In genomic region chr2:206316141-206316540, GRCh38 we compare ENCODE assay signal across 29 cellular contexts.
"Had no signal": no experiment of that assay in that cellular context is flagged by ENCODE, and none has a peak within 500 bp of the region (broad histone marks: within the 10 kb centered on the region; RNA-seq: fewer than 3 reads in every experiment).

No MANE protein-coding gene starts in this region.

- H3K36me3 Mint-ChIP-seq: stimulated activated memory B cell treated with anti-CD40 and anti-IgM and Interleukin-4, amounts not matched to agents 10 μg/mL and 1 μg/mL and 100 μg/mL, for 72 hours had no signal

- H3K4me3 Mint-ChIP-seq: naive thymus-derived CD8-positive, alpha-beta T cell; natural killer cell treated with Interleukin-12 subunit alpha and Interleukin-12 subunit beta and Interleukin-15 and Interleukin-18, amount 100 ng/mL, for 72 hours; neural progenitor cell; stimulated activated memory B cell treated with anti-CD40 and anti-IgM and Interleukin-4, amounts not matched to agents 10 μg/mL and 1 μg/mL and 100 μg/mL, for 72 hours; stimulated activated naive CD8-positive, alpha-beta T cell treated with anti-CD3 and anti-CD28 coated beads, Interleukin-15, amount 100 ng/mL, for 72 hours; type B pancreatic cell had no signal

- H3K4me1 Mint-ChIP-seq: naive thymus-derived CD8-positive, alpha-beta T cell; neural progenitor cell; stimulated activated memory B cell treated with anti-CD40 and anti-IgM and Interleukin-4, amounts not matched to agents 10 μg/mL and 1 μg/mL and 100 μg/mL, for 72 hours; stimulated activated naive CD8-positive, alpha-beta T cell treated with anti-CD3 and anti-CD28 coated beads, Interleukin-15, amount 100 ng/mL, for 72 hours had no signal

- H3K4me3 ChIP-seq: neural progenitor cell, ovary, psoas muscle, right lobe of liver, sigmoid colon, suprapubic skin, testis, tibial artery, transverse colon, upper lobe of right lung, uterus had no signal

- H3K27ac Mint-ChIP-seq: naive thymus-derived CD8-positive, alpha-beta T cell; natural killer cell treated with Interleukin-12 subunit alpha and Interleukin-12 subunit beta and Interleukin-15 and Interleukin-18, amount 100 ng/mL, for 72 hours; neural progenitor cell; progenitor cell of endocrine pancreas; stimulated activated memory B cell treated with anti-CD40 and anti-IgM and Interleukin-4, amounts not matched to agents 10 μg/mL and 1 μg/mL and 100 μg/mL, for 72 hours; stimulated activated naive CD8-positive, alpha-beta T cell treated with anti-CD3 and anti-CD28 coated beads, Interleukin-15, amount 100 ng/mL, for 72 hours; type B pancreatic cell had no signal

- DNase-seq: naive thymus-derived CD8-positive, alpha-beta T cell; occipital lobe; ovary; posterior cingulate gyrus; psoas muscle; right cardiac atrium; right lobe of liver; sigmoid colon; small intestine; stimulated activated CD4-positive, alpha-beta T cell treated with anti-CD3 and anti-CD28 coated beads, Interleukin-15, amount 100 ng/mL, for 24 hours; stimulated activated CD4-positive, alpha-beta T cell treated with anti-CD3 and anti-CD28 coated beads, Interleukin-2, amount 100 ng/mL, for 24 hours; stimulated activated CD4-positive, alpha-beta T cell treated with anti-CD3 and anti-CD28 coated beads, Interleukin-4, amount 100 ng/mL, for 1 hour; stimulated activated CD4-positive, alpha-beta T cell treated with anti-CD3 and anti-CD28 coated beads, Interleukin-4, amount 100 ng/mL, for 4 hours; stimulated activated CD8-positive, alpha-beta memory T cell treated with anti-CD3 and anti-CD28 coated beads, Interleukin-4, amount 100 ng/mL, for 48 hours; stimulated activated naive CD4-positive, alpha-beta T cell; stimulated activated naive CD8-positive, alpha-beta T cell treated with anti-CD3 and anti-CD28 coated beads, Interleukin-15, amount 100 ng/mL, for 72 hours; stimulated activated naive CD8-positive, alpha-beta T cell treated with anti-CD3 and anti-CD28 coated beads, Interleukin-15, Interleukin-2, amounts not matched to agents 100 U/mL and 50 U/mL, for 24 hours; substantia nigra; testis; tibial artery; transverse colon; upper lobe of right lung; uterus had no signal

- H3K27me3 Mint-ChIP-seq: natural killer cell treated with Interleukin-12 subunit alpha and Interleukin-12 subunit beta and Interleukin-15 and Interleukin-18, amount 100 ng/mL, for 72 hours; progenitor cell of endocrine pancreas; stimulated activated memory B cell treated with anti-CD40 and anti-IgM and Interleukin-4, amounts not matched to agents 10 μg/mL and 1 μg/mL and 100 μg/mL, for 72 hours; stimulated activated naive CD8-positive, alpha-beta T cell treated with anti-CD3 and anti-CD28 coated beads, Interleukin-15, amount 100 ng/mL, for 72 hours; type B pancreatic cell had no signal

- H3K9me3 Mint-ChIP-seq: type B pancreatic cell had no signal
